8 cellular contexts compared by ENCODE assay signal in genomic region chr1:18299441-18300338, GRCh38.
DNase-seq lines count a peak whose midpoint lies in the region; ATAC-seq, FAIRE-seq and TF ChIP-seq lines count a peak whose summit lies in the region.

No MANE protein-coding gene starts in this region.

- H2AFZ ChIP-seq in endothelial cell of umbilical vein (ENCODE audit: low read depth, low read length), result no peak overlapping the region

- peak; percentile 79 for TF ChIP-seq CTCF in GM12875 (IDR thresholded peaks at IDR 0.05; ENCODE audit: borderline replicate concordance, insufficient read depth, low read depth, low read length)
- TF ChIP-seq CTCF in endothelial cell of umbilical vein (IDR thresholded peaks at IDR 0.05; ENCODE audit: extremely low read depth in 1 of 2, insufficient read depth in 1 of 2, low read depth in 1 of 2, low read length in 2 of 2), result peak; percentile 28 to 34
- TF ChIP-seq CTCF in stomach (IDR thresholded peaks at IDR 0.05), result peak in 5 of 7 experiments; percentile 22 to 74 (median 66)

- H3K9ac ChIP-seq in endothelial cell of umbilical vein (replicated peaks; ENCODE audit: extremely low read depth, insufficient read depth, low read length), result no peak overlapping the region

- intact Hi-C loops in endothelial cell of umbilical vein (cut with micrococcal nuclease) (no loop called here), stomach (cut with DNase I; ENCODE audit: low total_unique reads) (loop anchor here (10.0 kb wide), 1 partner anchor 285 kb away; no protein-coding TSS in a partner anchor)

- TF ChIP-seq EP300 in stomach (IDR thresholded peaks at IDR 0.05), result no peak

- H3K27ac ChIP-seq in endothelial cell of umbilical vein (ENCODE audit: insufficient read depth, low read depth, low read length) (no peak overlapping the region), stomach (no peak overlapping the region)

- ATAC-seq in GM21717 (IDR thresholded peaks at IDR 0.05; ENCODE audit: unreplicated experiment), result no peak

- H3K9me3 ChIP-seq in endothelial cell of umbilical vein (replicated peaks; ENCODE audit: control insufficient read depth, insufficient read depth, low read length) (no peaks in the 10 kb centered on the region), stomach (no peaks in the 10 kb centered on the region)

- H3K4me1 ChIP-seq in endothelial cell of umbilical vein (ENCODE audit: control insufficient read depth, extremely low read depth, insufficient read depth, low read length) (no peaks in the 10 kb centered on the region), stomach (no peaks in the 10 kb centered on the region)

- H3K9me1 ChIP-seq in endothelial cell of umbilical vein (replicated peaks; ENCODE audit: control insufficient read depth, extremely low read depth, insufficient read depth, low read length), result no peaks in the 10 kb centered on the region

- no peaks in the 10 kb centered on the region for H4K20me1 ChIP-seq in endothelial cell of umbilical vein (replicated peaks; ENCODE audit: control insufficient read depth, extremely low read depth, insufficient read depth, low read length)

- H3K36me3 ChIP-seq in endothelial cell of umbilical vein (ENCODE audit: control insufficient read depth in 2 of 2, extremely low read depth in 1 of 2, insufficient read depth in 2 of 2, low read length in 2 of 2) (no peaks in the 10 kb centered on the region), stomach (no peaks in the 10 kb centered on the region)

- DNase-seq in AG20443 (ENCODE audit: low spot score), result peak; percentile 43
- peak; percentile 21 for DNase-seq in NCI-H774 (lab: John Stamatoyannopoulos, UW)
- DNase-seq in endothelial cell of umbilical vein (ENCODE audit: low read depth, low spot score), result no peak
- peak; percentile 40 for DNase-seq in stomach
- no peak for DNase-seq in dedifferentiated amniotic fluid mesenchymal stem cell (ENCODE audit: extremely low spot score)
- DNase-seq in HTR-8/SVneo (ENCODE audit: insufficient read length, low spot score), result no peak

- H3K4me3 ChIP-seq in GM12875 (ENCODE audit: low read depth, low read length) (no peak overlapping the region), endothelial cell of umbilical vein (replicated peaks in 1 of 3; ENCODE audit: insufficient read depth in 1 of 3, low read depth in 1 of 3, low read length in 3 of 3) (no peak overlapping the region), stomach (no peak overlapping the region)

- H3K27me3 ChIP-seq in endothelial cell of umbilical vein (ENCODE audit: control insufficient read depth in 2 of 2, insufficient read depth in 2 of 2, low read length in 2 of 2) (no peaks in the 10 kb centered on the region), stomach (peaks cover 0 to 72% (median 9%) of the 10 kb centered on the region in 3 donors)

- no TSS peak for BruUV-seq in endothelial cell of umbilical vein (replicated peaks; lab: Mats Ljungman, UMichigan)

- dilution Hi-C loops in endothelial cell of umbilical vein (cut with MboI; ENCODE audit: extremely low pct_ligation_motif_present, low sequenced_read_pairs), result no loop called here

- CTCF ChIA-PET in endothelial cell of umbilical vein (lab: Charles Lee), result no interaction called here

- TF ChIP-seq POLR2A in endothelial cell of umbilical vein (IDR thresholded peaks at IDR 0.05; ENCODE audit: low read depth, low read length) (no peak), stomach (IDR thresholded peaks at IDR 0.05) (no peak)

- FAIRE-seq in endothelial cell of umbilical vein (lab: Jason Lieb, UNC) (no peak), HTR-8/SVneo (lab: Jason Lieb, UNC) (no peak)

- H3K79me2 ChIP-seq in endothelial cell of umbilical vein (ENCODE audit: control insufficient read depth, insufficient read depth, low read length), result no peaks in the 10 kb centered on the region

- POLR2A ChIA-PET in endothelial cell of umbilical vein (lab: Charles Lee), result no interaction called here

- no peak overlapping the region for H3K4me2 ChIP-seq in endothelial cell of umbilical vein (ENCODE audit: insufficient read depth, low read length)

- WGBS in stomach, 5 donors, result 51 to 65% (median 57%) methylated on average over 7 of the region's 7 CpGs

TF ChIP-seq in endothelial cell of umbilical vein, 7 proteins besides CTCF, POLR2A, EP300 and RAD21:
- TF ChIP-seq FOS (IDR thresholded peaks at IDR 0.05; ENCODE audit: borderline replicate concordance, insufficient read depth, low read length) (no peak), MYC (IDR thresholded peaks at IDR 0.05; ENCODE audit: low read depth, low read length) (no peak), EZH2 (IDR thresholded peaks at IDR 0.05; ENCODE audit: borderline replicate concordance, low read depth, low read length, severe bottlenecking) (no peak), JUN (IDR thresholded peaks at IDR 0.05; ENCODE audit: borderline replicate concordance, insufficient read depth, insufficient read length, low read depth) (no peak), POLR2AphosphoS5 (IDR thresholded peaks at IDR 0.05; ENCODE audit: insufficient read depth, low read depth, low read length) (no peak), GATA2 (IDR thresholded peaks at IDR 0.05; ENCODE audit: insufficient read depth, insufficient read length, low read depth, low read length) (no peak), MAX (IDR thresholded peaks at IDR 0.05; ENCODE audit: insufficient read depth, insufficient read length) (no peak)

Comparison
In these comparisons a context has a peak if more than half of its experiments do, and no peak if none do; other contexts are left out.
1. DNase-seq: peak in AG20443 (single experiment), NCI-H774 (single experiment) and stomach (single experiment); none in endothelial cell of umbilical vein (single experiment), dedifferentiated amniotic fluid mesenchymal stem cell (single experiment) and HTR-8/SVneo (single experiment).
2. Peak in every context shown above with its lines, with median percentiles within 50 percentile points of each other: CTCF ChIP-seq.